Comparison of ENCODE assay signal across 1 cellular context in the genomic region with DNA sequence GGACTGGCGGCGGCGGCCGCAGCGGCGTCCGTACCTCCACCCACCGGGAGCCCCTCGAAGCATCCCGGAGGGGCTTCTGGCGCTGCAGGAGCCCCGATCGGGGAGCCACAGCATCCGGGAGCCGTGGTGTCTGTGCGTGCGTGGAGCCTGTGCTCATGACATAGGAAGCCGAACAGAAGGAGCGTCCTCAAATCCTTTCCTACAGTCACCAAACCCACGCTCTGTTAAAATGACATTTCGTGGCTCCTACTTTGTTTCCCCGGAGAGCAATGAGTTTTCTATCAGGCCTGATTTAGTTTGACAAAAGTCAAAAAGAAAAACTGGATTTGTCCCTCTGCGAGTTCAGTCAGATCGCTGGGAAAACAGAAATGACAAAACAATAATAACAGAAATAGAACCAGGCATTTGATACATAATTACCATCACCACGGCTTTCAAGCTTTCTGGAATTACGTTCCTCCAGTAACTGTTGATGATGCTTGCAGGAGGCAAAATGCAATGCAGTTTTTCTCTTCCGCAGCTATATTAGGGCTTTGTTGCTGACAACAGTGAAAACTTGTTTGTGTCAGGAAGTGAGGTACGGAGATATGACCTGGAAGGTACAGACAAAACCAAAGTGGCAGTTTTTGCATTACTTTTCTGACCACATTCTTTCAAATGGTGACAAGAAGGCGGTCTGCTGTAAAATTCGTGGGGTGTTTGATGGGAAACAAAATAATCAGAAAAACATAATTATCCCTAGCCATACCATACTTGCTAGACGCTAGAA.
TF ChIP-seq lines count a peak whose summit lies in the region.

No MANE protein-coding gene starts in this region.

TF ChIP-seq in IMR-90, 13 proteins besides CTCF, POLR2A, EP300 and RAD21:
- TF ChIP-seq CHD1 (IDR thresholded peaks at IDR 0.05; ENCODE audit: low read depth, low read length) = no peak
- no peak for TF ChIP-seq MAZ (IDR thresholded peaks at IDR 0.05; ENCODE audit: borderline replicate concordance, low read depth, low read length)
- TF ChIP-seq MAFK (IDR thresholded peaks at IDR 0.05; ENCODE audit: low read depth, low read length) = peak; percentile 41; the same call in 1 of the 2 replicates
- TF ChIP-seq SMC3 (IDR thresholded peaks at IDR 0.05; ENCODE audit: low read depth, low read length) = no peak
- TF ChIP-seq RFX5 (IDR thresholded peaks at IDR 0.05; ENCODE audit: low read depth, low read length) = no peak
- peak; percentile 68; the same call in 1 of the 2 replicates for TF ChIP-seq MXI1 (IDR thresholded peaks at IDR 0.05; ENCODE audit: borderline replicate concordance, low read depth, low read length)
- no peak for TF ChIP-seq CEBPB (IDR thresholded peaks at IDR 0.05; ENCODE audit: low read depth, low read length)
- no peak for TF ChIP-seq FOS (IDR thresholded peaks at IDR 0.05; ENCODE audit: low read depth, low read length)
- TF ChIP-seq, protein P1, sequence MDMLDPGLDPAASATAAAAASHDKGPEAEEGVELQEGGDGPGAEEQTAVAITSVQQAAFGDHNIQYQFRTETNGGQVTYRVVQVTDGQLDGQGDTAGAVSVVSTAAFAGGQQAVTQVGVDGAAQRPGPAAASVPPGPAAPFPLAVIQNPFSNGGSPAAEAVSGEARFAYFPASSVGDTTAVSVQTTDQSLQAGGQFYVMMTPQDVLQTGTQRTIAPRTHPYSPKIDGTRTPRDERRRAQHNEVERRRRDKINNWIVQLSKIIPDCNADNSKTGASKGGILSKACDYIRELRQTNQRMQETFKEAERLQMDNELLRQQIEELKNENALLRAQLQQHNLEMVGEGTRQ (IDR thresholded peaks at IDR 0.05; ENCODE audit: low read depth, low read length) = no peak
- no peak for TF ChIP-seq ELK1 (IDR thresholded peaks at IDR 0.05; ENCODE audit: borderline replicate concordance, low read depth, low read length)
- no peak for TF ChIP-seq NFE2L2 (IDR thresholded peaks at IDR 0.05; ENCODE audit: low read depth, low read length)
- no peak for TF ChIP-seq RCOR1 (IDR thresholded peaks at IDR 0.05; ENCODE audit: insufficient replicate concordance, low read length)
- TF ChIP-seq BHLHE40 (IDR thresholded peaks at IDR 0.05; ENCODE audit: low read depth, low read length) = no peak
TF ChIP-seq in IMR-90: peak in this region for 2.
